ENCODE assay signal across 1 cellular context in the genomic region with DNA sequence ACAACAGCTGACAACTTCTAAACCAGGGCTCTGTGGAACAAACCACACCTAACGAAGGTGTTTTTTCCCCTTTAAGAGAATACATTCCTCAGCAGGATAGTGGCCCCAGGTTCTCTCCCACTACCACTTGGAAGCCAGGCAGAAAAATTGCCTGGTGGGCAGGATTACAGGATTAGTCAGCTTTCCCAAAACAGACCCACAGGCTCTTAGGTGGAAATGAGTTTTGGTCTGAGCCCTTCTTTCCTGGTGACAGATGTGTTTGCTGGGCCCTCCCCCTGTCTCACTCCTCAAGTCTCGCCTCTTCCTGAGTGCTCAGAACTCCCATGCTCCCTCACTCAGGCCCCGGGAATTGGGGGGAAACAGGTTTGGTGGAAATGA.
TF ChIP-seq lines count a peak whose summit lies in the region.

No MANE protein-coding gene starts in this region.

TF ChIP-seq in endothelial cell of umbilical vein, 7 proteins besides CTCF, POLR2A, EP300 and RAD21:
- TF ChIP-seq MYC (IDR thresholded peaks at IDR 0.05; ENCODE audit: low read depth, low read length) (no peak), EZH2 (IDR thresholded peaks at IDR 0.05; ENCODE audit: borderline replicate concordance, low read depth, low read length, severe bottlenecking) (no peak), FOS (IDR thresholded peaks at IDR 0.05; ENCODE audit: borderline replicate concordance, insufficient read depth, low read length) (no peak), JUN (IDR thresholded peaks at IDR 0.05; ENCODE audit: borderline replicate concordance, insufficient read depth, insufficient read length, low read depth) (no peak), POLR2AphosphoS5 (IDR thresholded peaks at IDR 0.05; ENCODE audit: insufficient read depth, low read depth, low read length) (no peak), GATA2 (IDR thresholded peaks at IDR 0.05; ENCODE audit: insufficient read depth, insufficient read length, low read depth, low read length) (no peak)
- TF ChIP-seq, protein P1, sequence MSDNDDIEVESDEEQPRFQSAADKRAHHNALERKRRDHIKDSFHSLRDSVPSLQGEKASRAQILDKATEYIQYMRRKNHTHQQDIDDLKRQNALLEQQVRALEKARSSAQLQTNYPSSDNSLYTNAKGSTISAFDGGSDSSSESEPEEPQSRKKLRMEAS (IDR thresholded peaks at IDR 0.05; ENCODE audit: insufficient read depth, insufficient read length) = no peak
